In the genomic region with DNA sequence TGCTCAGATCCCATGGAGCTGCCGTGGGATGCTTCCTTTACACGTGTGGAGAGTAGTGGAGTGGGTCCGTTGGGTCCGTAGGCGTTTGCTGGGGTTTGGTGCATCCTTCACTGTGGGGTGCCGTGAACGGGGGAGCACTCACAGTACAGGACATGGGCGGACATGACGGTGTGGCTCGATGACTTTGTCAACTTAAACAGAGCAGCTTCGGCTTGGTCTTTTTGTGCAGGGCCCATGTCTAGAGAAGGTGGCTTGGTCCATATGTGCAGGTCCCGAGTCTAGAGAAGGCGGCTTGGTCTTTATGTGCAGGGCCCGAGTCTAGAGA, we compare ENCODE assay signal across 15 cellular contexts.
"Had no signal": no experiment of that assay in that cellular context is flagged by ENCODE, and none has a peak within 500 bp of the region (broad histone marks: within the 10 kb centered on the region; RNA-seq: fewer than 3 reads in every experiment).

No MANE protein-coding gene starts in this region.

- ATAC-seq: activated CD4-positive, CD25-positive, alpha-beta regulatory T cell treated with anti-CD3 and anti-CD28 coated beads, Interleukin-2, amount 50 U/mL, for 24 hours; gastrocnemius medialis; left lung had no signal

- H3K27ac ChIP-seq: coronary artery, gastrocnemius medialis, left lung, prostate gland, right lobe of liver had no signal

- H3K27ac Mint-ChIP-seq: activated naive CD4-positive, alpha-beta T cell treated with anti-CD3 and anti-CD28 coated beads for 36 hours; T-helper 2 cell treated with Interferon-gamma antibody and Interleukin-4, amounts not matched to agents 5 μg/mL and 100 μg/mL, for 36 hours had no signal

- H3K9me3 ChIP-seq: gastrocnemius medialis, left lung, prostate gland, right lobe of liver had no signal

- DNase-seq: activated CD4-positive, alpha-beta T cell treated with anti-CD3 and anti-CD28 coated beads, Interleukin-2, amount 50 U/mL, for 4 hours; activated naive CD4-positive, alpha-beta T cell treated with anti-CD3 and anti-CD28 coated beads for 36 hours; central memory CD4-positive, alpha-beta T cell; effector CD4-positive, alpha-beta T cell; gastrocnemius medialis; islet precursor cell; mesendoderm; right lobe of liver; stimulated activated CD4-positive, alpha-beta T cell treated with anti-CD3 and anti-CD28 coated beads, Interleukin-12 subunit alpha, Interleukin-12 subunit beta, amount 100 ng/mL, for 4 hours; stimulated activated naive CD8-positive, alpha-beta T cell treated with anti-CD3 and anti-CD28 coated beads, Interleukin-15, Interleukin-2, amounts not matched to agents 100 U/mL and 50 U/mL, for 24 hours had no signal

- H3K4me3 Mint-ChIP-seq: activated naive CD4-positive, alpha-beta T cell treated with anti-CD3 and anti-CD28 coated beads for 36 hours; T-helper 2 cell treated with Interferon-gamma antibody and Interleukin-4, amounts not matched to agents 5 μg/mL and 100 μg/mL, for 36 hours had no signal

- H3K4me3 ChIP-seq: coronary artery, gastrocnemius medialis, left lung, prostate gland, right lobe of liver had no signal

- H3K9me3 Mint-ChIP-seq: activated naive CD4-positive, alpha-beta T cell treated with anti-CD3 and anti-CD28 coated beads for 36 hours; T-helper 2 cell treated with Interferon-gamma antibody and Interleukin-4, amounts not matched to agents 5 μg/mL and 100 μg/mL, for 36 hours had no signal

- H3K4me1 ChIP-seq: gastrocnemius medialis, left lung, prostate gland, right lobe of liver had no signal

- H3K27me3 ChIP-seq: gastrocnemius medialis, left lung, right lobe of liver had no signal

- H3K36me3 ChIP-seq: gastrocnemius medialis, left lung, prostate gland, right lobe of liver had no signal
